ENCODE assay signal across 2 cellular contexts in genomic region chr2:54496920-54497319, GRCh38.
TF ChIP-seq lines count a peak whose summit lies in the region.

No MANE protein-coding gene starts in this region.

TF ChIP-seq in GM23338, 12 proteins besides CTCF, POLR2A, EP300 and RAD21 (continued from another document):
- TF ChIP-seq ZNF462 (CRISPR knock-in tag; IDR thresholded peaks at IDR 0.05) = no peak
- TF ChIP-seq EZH2phosphoT487 (IDR thresholded peaks at IDR 0.05; ENCODE audit: unreplicated experiment) = no peak
- no peak for TF ChIP-seq STAT1 (IDR thresholded peaks at IDR 0.05; ENCODE audit: unreplicated experiment)
- TF ChIP-seq ETS1 (IDR thresholded peaks at IDR 0.05) = no peak
- TF ChIP-seq REST (IDR thresholded peaks at IDR 0.05; ENCODE audit: unreplicated experiment) = no peak
- no peak for TF ChIP-seq CREB1 (CRISPR knock-in tag; IDR thresholded peaks at IDR 0.05; ENCODE audit: low read depth)

TF ChIP-seq in K562, 482 proteins besides CTCF, POLR2A, EP300 and RAD21 (continued from another document):
- TF ChIP-seq ELK3 (CRISPR knock-in tag; IDR thresholded peaks at IDR 0.05) (no peak), TCF3 (CRISPR knock-in tag; IDR thresholded peaks at IDR 0.05) (peak; percentile 27; the same call in 1 of the 2 replicates), TRIM24 (IDR thresholded peaks at IDR 0.05) (peak in 1 of 2 experiments; percentile 45; a peak in 1 of 4 replicates), TAL1 (IDR thresholded peaks at IDR 0.05) (peak; percentile 37; the same call in 1 of the 2 replicates), ZNF134 (CRISPR knock-in tag; conservative IDR thresholded peaks at IDR 0.05) (no peak), CBFA2T2 (conservative IDR thresholded peaks at IDR 0.05) (peak; percentile 52), NFE2 (IDR thresholded peaks at IDR 0.05; ENCODE audit: low read depth) (no peak), TEAD4 (IDR thresholded peaks at IDR 0.05; ENCODE audit: low read length) (peak; percentile 59), TEAD4 (CRISPR knock-in tag; IDR thresholded peaks at IDR 0.05; ENCODE audit: borderline replicate concordance) (no peak), EZH2 (IDR thresholded peaks at IDR 0.05; ENCODE audit: borderline replicate concordance, low read depth, low read length) (no peak)
